In genomic region chr18:10060469-10060782, GRCh38 we compare ENCODE assay signal across 19 cellular contexts.
DNase-seq lines count a peak whose midpoint lies in the region; ATAC-seq and TF ChIP-seq lines count a peak whose summit lies in the region.
"Had no signal": no experiment of that assay in that cellular context is flagged by ENCODE, and none has a peak within 500 bp of the region (broad histone marks: within the 10 kb centered on the region; RNA-seq: fewer than 3 reads in every experiment).

No MANE protein-coding gene starts in this region.

- TF ChIP-seq POLR2A in esophagus squamous epithelium (IDR thresholded peaks at IDR 0.05): no peak
- TF ChIP-seq POLR2A in tibial nerve (IDR thresholded peaks at IDR 0.05): peak in 1 of 2 donors; percentile 36

- intact Hi-C loops in esophagus squamous epithelium (cut with DNase I): no loop called here

- H3K4me3 ChIP-seq in WERI-Rb-1 (ENCODE audit: low read depth, low read length): no peak overlapping the region
- H3K4me3 ChIP-seq in esophagus squamous epithelium: no peak overlapping the region
- H3K4me3 ChIP-seq in tibial nerve: no peak overlapping the region
- H3K4me3 ChIP-seq: gastrocnemius medialis, Peyer's patch had no signal

- H3K9me3 ChIP-seq in WERI-Rb-1 (ENCODE audit: severe bottlenecking): no peaks in the 10 kb centered on the region
- H3K9me3 ChIP-seq in esophagus squamous epithelium: no peaks in the 10 kb centered on the region
- no peaks in the 10 kb centered on the region for H3K9me3 ChIP-seq in tibial nerve
- H3K9me3 ChIP-seq: gastrocnemius medialis, Peyer's patch had no signal

- no peak for TF ChIP-seq EP300 in tibial nerve (IDR thresholded peaks at IDR 0.05)

- H3K36me3 Mint-ChIP-seq in mesothelial cell of epicardium: no peaks in the 10 kb centered on the region
- no peaks in the 10 kb centered on the region for H3K36me3 Mint-ChIP-seq in naive thymus-derived CD8-positive, alpha-beta T cell
- H3K36me3 Mint-ChIP-seq: memory B cell had no signal

- POLR2A ChIA-PET in naive thymus-derived CD8-positive, alpha-beta T cell (lab: Charles Lee): no interaction called here

- H3K4me1 Mint-ChIP-seq in mesothelial cell of epicardium: peaks cover 64% of the 10 kb centered on the region
- H3K4me1 Mint-ChIP-seq in naive thymus-derived CD8-positive, alpha-beta T cell: peaks cover 0 to 15% (median 0%) of the 10 kb centered on the region in 4 donors
- H3K4me1 Mint-ChIP-seq: central memory CD8-positive, alpha-beta T cell had no signal

- no peaks in the 10 kb centered on the region for H3K27me3 Mint-ChIP-seq in mesothelial cell of epicardium (ENCODE audit: low read depth)
- H3K27me3 Mint-ChIP-seq in naive thymus-derived CD8-positive, alpha-beta T cell: peaks cover 0 to 10% (median 1%) of the 10 kb centered on the region in 5 donors

- TF ChIP-seq CTCF in WERI-Rb-1 (IDR thresholded peaks at IDR 0.05; ENCODE audit: low read depth, low read length) (no peak), esophagus squamous epithelium (IDR thresholded peaks at IDR 0.05) (no peak), mesothelial cell of epicardium (IDR thresholded peaks at IDR 0.05; ENCODE audit: unreplicated experiment) (no peak), tibial nerve (IDR thresholded peaks at IDR 0.05) (no peak)

- H3K27ac Mint-ChIP-seq in mesothelial cell of epicardium: peak overlapping the region; percentile 73
- H3K27ac Mint-ChIP-seq in naive thymus-derived CD8-positive, alpha-beta T cell: no peak overlapping the region
- H3K27ac Mint-ChIP-seq: activated CD8-positive, alpha-beta T cell treated with anti-CD3 and anti-CD28 coated beads, Interleukin-2, amount 10 ng/mL, durations not matched to agents 7 days and 5 days; HFFc6; memory B cell had no signal

- WGBS in esophagus squamous epithelium, 2 donors: 75 to 83% methylated on average over 4 to 6 of the region's 6 CpGs
- WGBS in tibial nerve, 2 donors: 35 to 51% methylated on average over 6 of the region's 6 CpGs

- DNase-seq in WERI-Rb-1 (peak; percentile 46), esophagus squamous epithelium (lab: John Stamatoyannopoulos, UW) (no peak), mesothelial cell of epicardium (ENCODE audit: low spot score in 2 of 2, unreplicated experiment in 2 of 2) (no peak), tibial nerve (ENCODE audit: low spot score in 2 of 2) (no peak), KG1 (lab: John Stamatoyannopoulos, UW) (no peak)
- DNase-seq in stimulated activated CD4-positive, alpha-beta T cell treated with anti-CD3 and anti-CD28 coated beads, Interleukin-2, amount 100 ng/mL, for 48 hours: no peak
- DNase-seq in naive thymus-derived CD8-positive, alpha-beta T cell: no peak
- DNase-seq: activated CD8-positive, alpha-beta T cell treated with anti-CD3 and anti-CD28 coated beads, Interleukin-2, amount 10 ng/mL, durations not matched to agents 7 days and 5 days; gastrocnemius medialis; HFFc6; NCI-H1092 treated with DMSO at 0.1 percent for 48 hours; NCI-H2171; NCI-H82; Peyer's patch; trophoblast cell had no signal

- H3K27me3 ChIP-seq in WERI-Rb-1 (ENCODE audit: insufficient read depth, low read depth, severe bottlenecking) (no peaks in the 10 kb centered on the region), esophagus squamous epithelium (no peaks in the 10 kb centered on the region), tibial nerve (no peaks in the 10 kb centered on the region)
- H3K27me3 ChIP-seq: gastrocnemius medialis, Peyer's patch had no signal

- ATAC-seq in HG03442 (IDR thresholded peaks at IDR 0.05; ENCODE audit: unreplicated experiment): no peak
- no peak for ATAC-seq in naive thymus-derived CD8-positive, alpha-beta T cell
- ATAC-seq: activated CD8-positive, alpha-beta T cell treated with anti-CD3 and anti-CD28 coated beads, Interleukin-2, amount 10 ng/mL, durations not matched to agents 7 days and 5 days had no signal

- H3K36me3 ChIP-seq in WERI-Rb-1 (no peaks in the 10 kb centered on the region), esophagus squamous epithelium (no peaks in the 10 kb centered on the region), tibial nerve (no peaks in the 10 kb centered on the region)
- H3K36me3 ChIP-seq: gastrocnemius medialis, Peyer's patch had no signal

- no peak overlapping the region for H3K4me3 Mint-ChIP-seq in mesothelial cell of epicardium
- no peak overlapping the region for H3K4me3 Mint-ChIP-seq in naive thymus-derived CD8-positive, alpha-beta T cell
- H3K4me3 Mint-ChIP-seq: activated CD8-positive, alpha-beta T cell treated with anti-CD3 and anti-CD28 coated beads, Interleukin-2, amount 10 ng/mL, durations not matched to agents 7 days and 5 days; central memory CD8-positive, alpha-beta T cell; HFFc6; memory B cell had no signal

- H3K27ac ChIP-seq in WERI-Rb-1 (peak overlapping the region; percentile 42; the same call in 1 of the 2 replicates), esophagus squamous epithelium (peak overlapping the region in 3 of 4 donors; percentile 56 to 76 (median 61)), tibial nerve (peak overlapping the region; percentile 48 to 86 (median 74))
- H3K27ac ChIP-seq: gastrocnemius medialis, HL-60 had no signal

- peaks cover under 1% of the 10 kb centered on the region for H3K9me3 Mint-ChIP-seq in mesothelial cell of epicardium
- no peaks in the 10 kb centered on the region for H3K9me3 Mint-ChIP-seq in naive thymus-derived CD8-positive, alpha-beta T cell
- H3K9me3 Mint-ChIP-seq: central memory CD8-positive, alpha-beta T cell; HFFc6; memory B cell had no signal

- H3K4me1 ChIP-seq in esophagus squamous epithelium (peaks cover 18 to 60% (median 55%) of the 10 kb centered on the region in 3 donors), tibial nerve (peaks cover 0 to 60% (median 29%) of the 10 kb centered on the region in 4 donors)
